ENCODE assay signal across 13 cellular contexts in the genomic region with DNA sequence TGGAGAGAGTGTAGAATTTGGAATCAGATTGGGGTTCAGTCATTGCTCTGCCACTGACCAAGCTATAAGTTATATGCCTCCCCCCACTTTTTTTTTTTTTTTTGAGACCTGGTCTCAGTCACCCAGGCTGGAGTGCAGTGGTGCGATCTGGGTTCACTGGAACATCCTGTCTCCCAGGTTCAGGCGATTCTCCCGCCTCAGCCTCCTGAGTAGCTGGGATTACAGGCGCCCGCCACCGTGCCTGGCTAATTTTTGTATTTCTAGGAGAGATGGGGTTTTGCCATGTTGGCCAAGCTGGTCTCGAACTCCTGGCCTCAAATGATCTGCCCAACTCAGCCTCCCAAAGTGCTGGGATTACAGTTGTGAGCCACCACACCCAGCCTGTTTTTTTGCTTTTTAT. TPM values are rescaled to one million over a fixed set of nuclear protein-coding genes. Genes with fewer than 3 reads are reported as not detected.
DNase-seq lines count a peak whose midpoint lies in the region; ATAC-seq, FAIRE-seq and TF ChIP-seq lines count a peak whose summit lies in the region.
"Not testable (repeated sequence)": the region's sequence is repeated elsewhere in the genome, so short reads cannot be mapped to it uniquely, and the experiment has no call there.
"Had no signal": no experiment of that assay in that cellular context is flagged by ENCODE, and none has a peak within 500 bp of the region (broad histone marks: within the 10 kb centered on the region; RNA-seq: fewer than 3 reads in every experiment).

No MANE protein-coding gene starts in this region.

- not testable (repeated sequence) for BruUV-seq in K562 (replicated peaks; lab: Mats Ljungman, UMichigan)

- CTCF ChIA-PET in CD4-positive, alpha-beta memory T cell (lab: Charles Lee; ENCODE audit: partially characterized antibody): interaction anchor here (0.7 to 4.9 kb wide), 6 partner anchors 10 to 498 kb away, joined by 3 to 36 read pairs (median 4); a partner anchor contains a TSS
- CTCF ChIA-PET in SK-N-SH (lab: Yijun Ruan, JAX) (interaction anchor here (1.0 to 5.9 kb wide), 5 partner anchors 9 to 187 kb away, joined by 3 to 52 read pairs (median 4); no protein-coding TSS in a partner anchor), K562 (lab: Yijun Ruan, JAX; ENCODE audit: low intra/inter-chr PET ratio) (interaction anchor here (0.6 to 0.7 kb wide), 2 partner anchors 150 to 496 kb away, joined by 3 to 4 read pairs; no protein-coding TSS in a partner anchor)

- H4K20me1 ChIP-seq in SK-N-SH (ENCODE audit: insufficient read depth); K562 (replicated peaks; ENCODE audit: control insufficient read depth, insufficient read depth, low read length): not testable (repeated sequence)

- not testable (repeated sequence) for H3K9me3 ChIP-seq in CD4-positive, alpha-beta memory T cell (ENCODE audit: control insufficient read depth in 1 of 2, low read length in 2 of 2); HUES64 (ENCODE audit: insufficient read depth, low read depth, low read length); SK-N-SH; K562 (replicated peaks; ENCODE audit: control insufficient read depth, insufficient read depth, low read depth, low read length)

- peaks cover 48% of the 10 kb centered on the region for H3K79me2 ChIP-seq in SK-N-SH (ENCODE audit: insufficient read depth)
- H3K79me2 ChIP-seq in K562 (ENCODE audit: control insufficient read depth, insufficient read depth, low read length): peaks cover 30% of the 10 kb centered on the region

- in situ Hi-C loops in K562 (cut with MboI): not testable (repeated sequence)

- not testable (repeated sequence) for H3K9me2 ChIP-seq in SK-N-SH

- not testable (repeated sequence) for ATAC-seq in activated T-cell treated with anti-CD3 and anti-CD28 coated beads, Interleukin-2, amount 50 U/mL, for 4 hours; K562; natural killer cell; stimulated activated effector memory CD8-positive, alpha-beta T cell treated with anti-CD3 and anti-CD28 coated beads, Interleukin-12 subunit alpha, Interleukin-12 subunit beta, amount 100 ng/mL, for 72 hours

- POLR2A ChIA-PET in CD4-positive, alpha-beta memory T cell (lab: Charles Lee; ENCODE audit: partially characterized antibody): interaction anchor here (0.6 to 3.1 kb wide), 7 partner anchors 10 to 497 kb away, joined by 3 to 30 read pairs (median 6); a partner anchor contains a TSS
- POLR2A ChIA-PET in SK-N-SH (lab: Yijun Ruan, JAX): not testable (repeated sequence)
- POLR2A ChIA-PET in K562 (lab: Yijun Ruan, JAX): interaction anchor here (0.6 to 1.9 kb wide), 7 partner anchors 11 to 631 kb away, joined by 3 to 6 read pairs (median 4); a partner anchor contains a TSS

- not testable (repeated sequence) for H3K9me3 Mint-ChIP-seq in CD4-positive, alpha-beta memory T cell; activated T-cell treated with anti-CD3 and anti-CD28 coated beads, Interleukin-2, amount 50 U/mL, for 4 hours; natural killer cell; stimulated activated effector memory CD8-positive, alpha-beta T cell treated with anti-CD3 and anti-CD28 coated beads, Interleukin-12 subunit alpha, Interleukin-12 subunit beta, amount 100 ng/mL, for 72 hours

- peak overlapping the region; percentile 85 for H3K4me2 ChIP-seq in SK-N-SH
- H3K4me2 ChIP-seq in K562 (ENCODE audit: insufficient read depth, low read length): peak overlapping the region; percentile 100

- not testable (repeated sequence) for H3K27ac Mint-ChIP-seq in CD4-positive, alpha-beta memory T cell; natural killer cell; stimulated activated effector memory CD8-positive, alpha-beta T cell treated with anti-CD3 and anti-CD28 coated beads, Interleukin-12 subunit alpha, Interleukin-12 subunit beta, amount 100 ng/mL, for 72 hours

- not testable (repeated sequence) for TF ChIP-seq EP300 in SK-N-SH (IDR thresholded peaks at IDR 0.05; ENCODE audit: borderline replicate concordance in 1 of 2, low read depth in 1 of 2, low read length in 1 of 2); K562 (IDR thresholded peaks at IDR 0.05; ENCODE audit: low read length)

- not testable (repeated sequence) for DNase-seq in CD4-positive, alpha-beta memory T cell; SK-N-SH; activated T-cell treated with anti-CD3 and anti-CD28 coated beads, Interleukin-2, amount 50 U/mL, for 4 hours; K562 (ENCODE audit: extremely low read depth in 1 of 4, low spot score in 3 of 4); fibroblast of mammary gland (ENCODE audit: low read depth); natural killer cell; stimulated activated effector memory CD8-positive, alpha-beta T cell treated with anti-CD3 and anti-CD28 coated beads, Interleukin-12 subunit alpha, Interleukin-12 subunit beta, amount 100 ng/mL, for 72 hours (ENCODE audit: low spot score in 2 of 2)

- not testable (repeated sequence) for H3K27me3 Mint-ChIP-seq in CD4-positive, alpha-beta memory T cell; activated T-cell treated with anti-CD3 and anti-CD28 coated beads, Interleukin-2, amount 50 U/mL, for 4 hours (ENCODE audit: low read depth); natural killer cell (ENCODE audit: low read depth in 2 of 2)

- FAIRE-seq in K562 (lab: Jason Lieb, UNC): not testable (repeated sequence)

- H2AFZ ChIP-seq in SK-N-SH (ENCODE audit: low read depth): not testable (repeated sequence)
- H2AFZ ChIP-seq in K562 (ENCODE audit: low read depth, low read length): 0 out of 2 replicates have a peak overlapping the region, but pooled peaks have one; percentile 22

- H3K4me3 ChIP-seq in CD4-positive, alpha-beta memory T cell (ENCODE audit: low read length in 2 of 2); SK-N-SH (ENCODE audit: low read depth in 2 of 2, low read length in 1 of 2): not testable (repeated sequence)
- H3K4me3 ChIP-seq in HUES64 (ENCODE audit: low read length): peak overlapping the region; percentile 84; the same call in 1 of the 2 replicates
- H3K4me3 ChIP-seq in K562: peak overlapping the region; percentile 62; the same call in 1 of the 2 replicates
- peak overlapping the region; percentile 96 for H3K4me3 ChIP-seq in fibroblast of mammary gland (ENCODE audit: control insufficient read depth, low read depth, low read length)

- WGBS in HUES64: 95% methylated on average over 7 of the region's 7 CpGs
- WGBS in SK-N-SH (ENCODE audit: low lambda C conversion rate): 96% methylated on average over 7 of the region's 7 CpGs
- WGBS in K562 (ENCODE audit: insufficient coverage, low coverage, missing lambda C conversion rate): 78% methylated on average over 5 of the region's 7 CpGs

- H3K9ac ChIP-seq in HUES64 (ENCODE audit: low read depth, low read length); SK-N-SH: not testable (repeated sequence)
- peak overlapping the region; percentile 51 to 97; a peak in 3 of 4 replicates for H3K9ac ChIP-seq in K562 (ENCODE audit: insufficient read depth in 1 of 2, low read depth in 2 of 2, low read length in 2 of 2)

- H3K36me3 ChIP-seq in CD4-positive, alpha-beta memory T cell (ENCODE audit: insufficient read depth, low read length): not testable (repeated sequence)
- H3K36me3 ChIP-seq in HUES64 (ENCODE audit: insufficient read depth, low read length) (peaks cover 20% of the 10 kb centered on the region), SK-N-SH (replicated peaks in 1 of 2; ENCODE audit: control insufficient read depth in 1 of 2, insufficient read depth in 2 of 2, low read length in 1 of 2) (peaks cover 6 to 13% of the 10 kb centered on the region in 2 experiments), K562 (ENCODE audit: control insufficient read depth, insufficient read depth, low read length) (peaks cover 23% of the 10 kb centered on the region)

- not testable (repeated sequence) for H3K4me1 ChIP-seq in CD4-positive, alpha-beta memory T cell (ENCODE audit: insufficient read depth, low read length); HUES64 (ENCODE audit: insufficient read depth, low read length)
- H3K4me1 ChIP-seq in SK-N-SH (ENCODE audit: control insufficient read depth in 1 of 2, insufficient read depth in 2 of 2, low read depth in 1 of 2, low read length in 1 of 2) (peaks cover 4 to 32% of the 10 kb centered on the region in 2 experiments; a peak in 3 of 4 replicates), K562 (replicated peaks in 1 of 2; ENCODE audit: control insufficient read depth in 2 of 2, insufficient read depth in 2 of 2, low read length in 2 of 2) (peaks cover 15 to 20% of the 10 kb centered on the region in 2 experiments; a peak in 4 of 5 replicates)

- peak overlapping the region in 6 of 8 donors; percentile 41 to 99 (median 95) for H3K4me3 Mint-ChIP-seq in CD4-positive, alpha-beta memory T cell
- peak overlapping the region; percentile 16 for H3K4me3 Mint-ChIP-seq in activated T-cell treated with anti-CD3 and anti-CD28 coated beads, Interleukin-2, amount 50 U/mL, for 4 hours
- peak overlapping the region; percentile 96 for H3K4me3 Mint-ChIP-seq in natural killer cell
- peak overlapping the region; percentile 83 for H3K4me3 Mint-ChIP-seq in stimulated activated effector memory CD8-positive, alpha-beta T cell treated with anti-CD3 and anti-CD28 coated beads, Interleukin-12 subunit alpha, Interleukin-12 subunit beta, amount 100 ng/mL, for 72 hours

- not testable (repeated sequence) for TF ChIP-seq RAD21 in SK-N-SH (IDR thresholded peaks at IDR 0.05; ENCODE audit: low read length); K562 (CRISPR knock-in tag; conservative IDR thresholded peaks at IDR 0.05 in 1 of 2, IDR thresholded peaks at IDR 0.05 in 1 of 2)

- H3K4me1 Mint-ChIP-seq in CD4-positive, alpha-beta memory T cell: peaks cover 7 to 29% (median 20%) of the 10 kb centered on the region in 4 donors
- H3K4me1 Mint-ChIP-seq in activated T-cell treated with anti-CD3 and anti-CD28 coated beads, Interleukin-2, amount 50 U/mL, for 4 hours (ENCODE audit: low read depth): peaks cover 23% of the 10 kb centered on the region
- H3K4me1 Mint-ChIP-seq in natural killer cell; stimulated activated effector memory CD8-positive, alpha-beta T cell treated with anti-CD3 and anti-CD28 coated beads, Interleukin-12 subunit alpha, Interleukin-12 subunit beta, amount 100 ng/mL, for 72 hours: not testable (repeated sequence)

- intact Hi-C loops in CD4-positive, alpha-beta memory T cell (cut with micrococcal nuclease); K562 (cut with micrococcal nuclease); natural killer cell (cut with micrococcal nuclease): not testable (repeated sequence)

- TF ChIP-seq POLR2A in K562 (conservative IDR thresholded peaks at IDR 0.05): not testable (repeated sequence)

- TF ChIP-seq CTCF in SK-N-SH (IDR thresholded peaks at IDR 0.05); K562 (IDR thresholded peaks at IDR 0.05 in 2 of 3, conservative IDR thresholded peaks at IDR 0.05 in 1 of 3; ENCODE audit: insufficient read depth in 2 of 3, low read depth in 1 of 3, low read length in 3 of 3); fibroblast of mammary gland (conservative IDR thresholded peaks at IDR 0.05; ENCODE audit: control insufficient read depth, insufficient read depth, low read depth, low read length); natural killer cell (IDR thresholded peaks at IDR 0.05): not testable (repeated sequence)

- not testable (repeated sequence) for H3K27ac ChIP-seq in CD4-positive, alpha-beta memory T cell (ENCODE audit: low read depth, low read length); HUES64 (ENCODE audit: low read depth, low read length); SK-N-SH (ENCODE audit: low read depth in 2 of 2, low read length in 1 of 2); K562 (ENCODE audit: extremely low read depth, low read depth, low read length)

- H3K9me1 ChIP-seq in K562 (ENCODE audit: control insufficient read depth, insufficient read depth, low read length): not testable (repeated sequence)

- peaks cover 11% of the 10 kb centered on the region for H3F3A ChIP-seq in SK-N-SH (replicated peaks; ENCODE audit: insufficient read depth)

- peaks cover 0 to 16% of the 10 kb centered on the region in 2 donors for H3K36me3 Mint-ChIP-seq in CD4-positive, alpha-beta memory T cell
- H3K36me3 Mint-ChIP-seq in activated T-cell treated with anti-CD3 and anti-CD28 coated beads, Interleukin-2, amount 50 U/mL, for 4 hours (ENCODE audit: insufficient read depth); natural killer cell; stimulated activated effector memory CD8-positive, alpha-beta T cell treated with anti-CD3 and anti-CD28 coated beads, Interleukin-12 subunit alpha, Interleukin-12 subunit beta, amount 100 ng/mL, for 72 hours: not testable (repeated sequence)

- H3K27me3 ChIP-seq in CD4-positive, alpha-beta memory T cell (ENCODE audit: insufficient read depth, low read length); HUES64 (ENCODE audit: insufficient read depth, low read length); SK-N-SH (ENCODE audit: insufficient read depth); K562 (ENCODE audit: control insufficient read depth in 2 of 2, insufficient read depth in 2 of 2, low read length in 2 of 2): not testable (repeated sequence)

RNA-seq across cellular contexts. Expression of a gene that starts 1.3 kb away (rescaled TPM):
- 10 to 100 TPM; 71.3 to 76.9 TPM for total RNA-seq in CD4-positive, alpha-beta memory T cell
- 10 to 100 TPM in 1 of 2 donors, 1 to 10 TPM in 1; 4.4 to 14.1 TPM for polyA plus RNA-seq in CD4-positive, alpha-beta memory T cell
- polyA plus RNA-seq in HUES64 (2013, experiment 1 of 2): 14.8 TPM
- polyA plus RNA-seq in HUES64 (2013, experiment 2 of 2): 23.0 TPM
- polyA plus RNA-seq in SK-N-SH (2012; rRNA removed) (13.3 and 14.6 TPM in 2 replicates), K562 (2011; rRNA removed) (10.1 and 12.1 TPM in 2 replicates), K562 (2014; fragmentation: Illumina TruSeq; extraction: Trizol) (16.9 and 17.2 TPM in 2 replicates), K562 (2014; fragmentation: Nextera tagmentation; extraction: Ambion mirVana) (1 to 10 TPM; 2.5 to 2.6 TPM), K562 (2014; rRNA removed) (20.0 and 21.2 TPM in 2 replicates)
- polyA plus RNA-seq in SK-N-SH (2012; cell fraction: cytosol; rRNA removed): 11.8 and 12.4 TPM in 2 replicates
- polyA plus RNA-seq in SK-N-SH (2012; cell fraction: nucleus; rRNA removed): 31.9 and 42.2 TPM in 2 replicates
- total RNA-seq in activated T-cell treated with anti-CD3 and anti-CD28 coated beads, Interleukin-2, amount 50 U/mL, for 4 hours: 10 to 100 TPM; 27.7 to 31.9 (median 30.9) TPM
- total RNA-seq in K562 (2011; cell fraction: chromatin; rRNA removed; ENCODE audit: low replicate concordance): 89.7 and 114 TPM in 2 replicates
- total RNA-seq in K562 (2011; cell fraction: nucleolus; rRNA removed): 17.0 and 24.1 TPM in 2 replicates
- 27.5 and 30.8 TPM in 2 replicates for total RNA-seq in K562 (2011; cell fraction: nucleoplasm; rRNA removed)
- total RNA-seq in K562 (2014; rRNA removed) (20.6 and 31.4 TPM in 2 replicates), K562 (2014; rRNA removed; fragmentation: Illumina TruSeq; extraction: Trizol) (20.5 and 21.5 TPM in 2 replicates), K562 (2015; rRNA removed; fragmentation: Illumina TruSeq; extraction: Trizol) (25.9 and 27.3 TPM in 2 replicates), K562 (2021) (35.7 and 41.9 TPM in 2 replicates), natural killer cell (10 to 100 TPM; 61.5 to 91.8 (median 80.8) TPM)
- polyA plus RNA-seq in K562 (2011; cell fraction: cytosol; rRNA removed): 3.5 and 9.1 TPM in 2 replicates
- 24.5 and 32.9 TPM in 2 replicates for polyA plus RNA-seq in K562 (2011; cell fraction: nucleus; rRNA removed)
- 20.6 and 26.6 TPM in 2 replicates for polyA plus RNA-seq in K562 (2012)
- 22.9 and 27.8 TPM in 2 replicates for polyA minus RNA-seq in K562 (2011; rRNA and poly(A)+ RNA removed)
- polyA minus RNA-seq in K562 (2011; cell fraction: cytosol; rRNA and poly(A)+ RNA removed): 11.8 and 21.5 TPM in 2 replicates
- 11.0 and 16.7 TPM in 2 replicates for polyA minus RNA-seq in K562 (2011; cell fraction: nucleus; rRNA and poly(A)+ RNA removed)

RNA-seq across cellular contexts. Expression of a gene that starts 18.7 kb away (rescaled TPM):
- total RNA-seq in CD4-positive, alpha-beta memory T cell: not detected
- polyA plus RNA-seq in CD4-positive, alpha-beta memory T cell: not detected
- polyA plus RNA-seq in HUES64 (2013, experiment 1 of 2): not detected
- polyA plus RNA-seq in HUES64 (2013, experiment 2 of 2): not detected
- polyA plus RNA-seq in SK-N-SH (2012; rRNA removed) (1.2 and 1.3 TPM in 2 replicates), K562 (2011; rRNA removed) (not detected in 2 replicates), K562 (2014; fragmentation: Illumina TruSeq; extraction: Trizol) (not detected in 2 replicates), K562 (2014; fragmentation: Nextera tagmentation; extraction: Ambion mirVana) (under 1 TPM in 1 of 2 experiments, not detected in 1; 0.01 TPM), K562 (2014; rRNA removed) (not detected in 2 replicates)
- polyA plus RNA-seq in SK-N-SH (2012; cell fraction: cytosol; rRNA removed): 0.62 and 0.83 TPM in 2 replicates
- polyA plus RNA-seq in SK-N-SH (2012; cell fraction: nucleus; rRNA removed): 0.87 and 0.99 TPM in 2 replicates
- not detected for total RNA-seq in activated T-cell treated with anti-CD3 and anti-CD28 coated beads, Interleukin-2, amount 50 U/mL, for 4 hours
- not detected in 2 replicates for total RNA-seq in K562 (2011; cell fraction: chromatin; rRNA removed; ENCODE audit: low replicate concordance)
- total RNA-seq in K562 (2011; cell fraction: nucleolus; rRNA removed): not detected in 2 replicates
- not detected in 2 replicates for total RNA-seq in K562 (2011; cell fraction: nucleoplasm; rRNA removed)
- total RNA-seq in K562 (2014; rRNA removed) (not detected in 2 replicates), K562 (2014; rRNA removed; fragmentation: Illumina TruSeq; extraction: Trizol) (not detected in 2 replicates), K562 (2015; rRNA removed; fragmentation: Illumina TruSeq; extraction: Trizol) (not detected in 2 replicates), K562 (2021) (not detected in 2 replicates), natural killer cell (not detected)
- not detected in 2 replicates for polyA plus RNA-seq in K562 (2011; cell fraction: cytosol; rRNA removed)
- not detected in 2 replicates for polyA plus RNA-seq in K562 (2011; cell fraction: nucleus; rRNA removed)
- not detected in 2 replicates for polyA plus RNA-seq in K562 (2012)
- not detected in 2 replicates for polyA minus RNA-seq in K562 (2011; rRNA and poly(A)+ RNA removed)
- not detected in 2 replicates for polyA minus RNA-seq in K562 (2011; cell fraction: cytosol; rRNA and poly(A)+ RNA removed)
- polyA minus RNA-seq in K562 (2011; cell fraction: nucleus; rRNA and poly(A)+ RNA removed): not detected in 2 replicates
- total RNA-seq: lung microvascular endothelial cell, NCI-H460, SJSA1, suprapubic skin had no signal
- polyA plus RNA-seq: IgD-negative memory B cell had no signal

RNA-seq across cellular contexts. Expression of a gene that starts 44.9 kb away (rescaled TPM):
- 10 to 100 TPM; 46.4 to 49.3 TPM for total RNA-seq in CD4-positive, alpha-beta memory T cell
- polyA plus RNA-seq in CD4-positive, alpha-beta memory T cell: 10 to 100 TPM; 13.9 to 21.1 TPM
- polyA plus RNA-seq in HUES64 (2013, experiment 1 of 2): 29.0 TPM
- 35.1 TPM for polyA plus RNA-seq in HUES64 (2013, experiment 2 of 2)
- polyA plus RNA-seq in SK-N-SH (2012; rRNA removed) (41.5 and 55.7 TPM in 2 replicates), K562 (2011; rRNA removed) (59.9 and 72.3 TPM in 2 replicates), K562 (2014; fragmentation: Illumina TruSeq; extraction: Trizol) (58.1 and 68.6 TPM in 2 replicates), K562 (2014; fragmentation: Nextera tagmentation; extraction: Ambion mirVana) (10 to 100 TPM; 31.9 to 67.9 TPM), K562 (2014; rRNA removed) (58.9 and 72.2 TPM in 2 replicates)
- 29.6 and 32.6 TPM in 2 replicates for polyA plus RNA-seq in SK-N-SH (2012; cell fraction: cytosol; rRNA removed)
- polyA plus RNA-seq in SK-N-SH (2012; cell fraction: nucleus; rRNA removed): 121 and 191 TPM in 2 replicates
- 10 to 100 TPM; 58.1 to 61.7 (median 58.5) TPM for total RNA-seq in activated T-cell treated with anti-CD3 and anti-CD28 coated beads, Interleukin-2, amount 50 U/mL, for 4 hours
- total RNA-seq in K562 (2011; cell fraction: chromatin; rRNA removed; ENCODE audit: low replicate concordance): 134 and 149 TPM in 2 replicates
- 77.7 and 107 TPM in 2 replicates for total RNA-seq in K562 (2011; cell fraction: nucleolus; rRNA removed)
- total RNA-seq in K562 (2011; cell fraction: nucleoplasm; rRNA removed): 104 and 155 TPM in 2 replicates
- total RNA-seq in K562 (2014; rRNA removed) (33.8 and 50.9 TPM in 2 replicates), K562 (2014; rRNA removed; fragmentation: Illumina TruSeq; extraction: Trizol) (37.3 and 37.4 TPM in 2 replicates), K562 (2015; rRNA removed; fragmentation: Illumina TruSeq; extraction: Trizol) (37.7 and 38.9 TPM in 2 replicates), K562 (2021) (50.0 and 58.5 TPM in 2 replicates), natural killer cell (10 to 100 TPM; 22.2 to 39.7 (median 27.7) TPM)
- polyA plus RNA-seq in K562 (2011; cell fraction: cytosol; rRNA removed): 40.2 and 51.4 TPM in 2 replicates
- polyA plus RNA-seq in K562 (2011; cell fraction: nucleus; rRNA removed): 206 and 334 TPM in 2 replicates
- 48.9 and 52.1 TPM in 2 replicates for polyA plus RNA-seq in K562 (2012)
- 38.1 and 46.1 TPM in 2 replicates for polyA minus RNA-seq in K562 (2011; rRNA and poly(A)+ RNA removed)
- 24.8 and 25.8 TPM in 2 replicates for polyA minus RNA-seq in K562 (2011; cell fraction: cytosol; rRNA and poly(A)+ RNA removed)
- 45.1 and 70.5 TPM in 2 replicates for polyA minus RNA-seq in K562 (2011; cell fraction: nucleus; rRNA and poly(A)+ RNA removed)

Comparison
In these comparisons a context has a peak if more than half of its experiments do, and no peak if none do; other contexts are left out.
1. H3K4me3 Mint-ChIP-seq: peak in every context shown above with its lines; median percentile 96 in natural killer cell; 95 in CD4-positive, alpha-beta memory T cell; 83 in stimulated activated effector memory CD8-positive, alpha-beta T cell treated with anti-CD3 and anti-CD28 coated beads, Interleukin-12 subunit alpha, Interleukin-12 subunit beta, amount 100 ng/mL, for 72 hours; 16 in activated T-cell treated with anti-CD3 and anti-CD28 coated beads, Interleukin-2, amount 50 U/mL, for 4 hours.